6 cellular contexts compared by ENCODE assay signal in the genomic region with DNA sequence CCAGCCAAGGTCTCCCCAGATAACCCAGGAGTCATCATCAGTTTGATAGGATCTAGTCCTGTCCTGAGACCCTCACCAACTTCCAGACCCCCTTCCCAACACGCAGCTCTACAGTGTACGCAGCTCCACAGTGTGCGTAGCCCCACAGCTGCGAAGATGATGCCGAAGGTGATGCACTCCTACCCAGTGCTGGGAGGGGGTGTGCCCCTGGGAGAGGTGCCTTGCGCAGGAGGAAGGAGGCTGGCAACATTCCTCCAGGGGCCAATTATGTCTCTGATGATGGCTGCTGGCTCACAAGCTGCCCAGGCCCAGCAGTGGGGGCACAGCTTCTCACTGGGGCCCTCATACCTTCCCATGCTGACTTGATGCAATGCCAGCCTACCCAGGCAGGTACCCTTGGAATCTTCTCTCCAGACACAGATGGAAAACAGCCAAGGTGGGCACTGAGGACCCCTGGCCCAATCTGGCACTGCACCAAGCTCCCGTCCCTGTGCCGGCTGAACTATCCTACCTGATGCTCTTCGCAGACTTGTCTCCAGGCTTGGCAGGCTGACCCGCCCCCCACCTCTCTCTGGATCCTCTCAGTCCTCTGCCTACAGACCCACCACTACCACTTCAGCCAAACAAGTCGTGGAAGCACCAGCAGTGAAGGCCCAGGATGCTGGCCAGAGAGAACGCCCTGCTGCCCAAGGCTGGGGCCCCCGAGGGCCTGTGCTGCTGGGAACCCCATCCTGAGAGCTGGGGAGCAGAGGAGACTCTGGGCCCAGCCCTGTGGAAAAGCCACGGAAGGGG. TPM values are rescaled to one million over a fixed set of nuclear protein-coding genes. Genes with fewer than 3 reads are reported as not detected.
DNase-seq lines count a peak whose midpoint lies in the region; ATAC-seq and TF ChIP-seq lines count a peak whose summit lies in the region.

No MANE protein-coding gene starts in this region.

- peak overlapping the region in 3 of 7 donors; percentile 30 to 68 (median 32) for H3K27ac Mint-ChIP-seq in CD14-positive monocyte
- peak overlapping the region; percentile 82 for H3K27ac Mint-ChIP-seq in activated T-helper 1 cell treated with anti-CD3 and anti-CD28 coated beads, Interleukin-12 subunit alpha, Interleukin-12 subunit beta, Interleukin-2, Interleukin-4 antibody, amounts not matched to agents 30 ng/mL and 10 ng/mL and 1 ng/mL, durations not matched to agents 14 hours and 24 hours and 36 hours

- peaks cover 24% of the 10 kb centered on the region for H3K4me1 ChIP-seq in lower lobe of right lung

- no peak for DNase-seq in CD14-positive monocyte (ENCODE audit: low spot score)
- DNase-seq in activated T-helper 1 cell treated with anti-CD3 and anti-CD28 coated beads, Interleukin-12 subunit alpha, Interleukin-12 subunit beta, Interleukin-2, Interleukin-4 antibody, amounts not matched to agents 30 ng/mL and 10 ng/mL and 1 ng/mL, durations not matched to agents 14 hours and 24 hours and 36 hours (ENCODE audit: low spot score): no peak
- DNase-seq in lower lobe of right lung: no peak
- DNase-seq in GM10266 (ENCODE audit: extremely low spot score): no peak
- no peak for DNase-seq in LoVo (ENCODE audit: low spot score)

- peaks cover 6 to 22% of the 10 kb centered on the region in 2 donors for H3K36me3 Mint-ChIP-seq in CD14-positive monocyte
- H3K36me3 Mint-ChIP-seq in activated T-helper 1 cell treated with anti-CD3 and anti-CD28 coated beads, Interleukin-12 subunit alpha, Interleukin-12 subunit beta, Interleukin-2, Interleukin-4 antibody, amounts not matched to agents 30 ng/mL and 10 ng/mL and 1 ng/mL, durations not matched to agents 14 hours and 24 hours and 36 hours (ENCODE audit: low read depth): peaks cover 10% of the 10 kb centered on the region

- H3K9me3 Mint-ChIP-seq in CD14-positive monocyte: peaks cover 0 to 40% (median 14%) of the 10 kb centered on the region in 7 donors
- no peaks in the 10 kb centered on the region for H3K9me3 Mint-ChIP-seq in activated T-helper 1 cell treated with anti-CD3 and anti-CD28 coated beads, Interleukin-12 subunit alpha, Interleukin-12 subunit beta, Interleukin-2, Interleukin-4 antibody, amounts not matched to agents 30 ng/mL and 10 ng/mL and 1 ng/mL, durations not matched to agents 14 hours and 24 hours and 36 hours

- no peak for ATAC-seq in lower lobe of right lung
- ATAC-seq in HG03280 (IDR thresholded peaks at IDR 0.05; ENCODE audit: unreplicated experiment): no peak

- TF ChIP-seq CTCF in CD14-positive monocyte (IDR thresholded peaks at IDR 0.05): no peak
- no peak for TF ChIP-seq CTCF in lower lobe of right lung (IDR thresholded peaks at IDR 0.05)
- TF ChIP-seq CTCF in GM10266 (IDR thresholded peaks at IDR 0.05; ENCODE audit: control insufficient read depth, insufficient read depth, low read depth, missing control alignments): no peak

- peaks cover 11% of the 10 kb centered on the region for H3K4me1 Mint-ChIP-seq in CD14-positive monocyte
- H3K4me1 Mint-ChIP-seq in activated T-helper 1 cell treated with anti-CD3 and anti-CD28 coated beads, Interleukin-12 subunit alpha, Interleukin-12 subunit beta, Interleukin-2, Interleukin-4 antibody, amounts not matched to agents 30 ng/mL and 10 ng/mL and 1 ng/mL, durations not matched to agents 14 hours and 24 hours and 36 hours (ENCODE audit: low read depth): peaks cover 8% of the 10 kb centered on the region

- peak overlapping the region; percentile 65 for H3K4me3 ChIP-seq in lower lobe of right lung

- H3K36me3 ChIP-seq in lower lobe of right lung: peaks cover 38% of the 10 kb centered on the region

- intact Hi-C loops in CD14-positive monocyte (cut with micrococcal nuclease) (no loop called here), lower lobe of right lung (cut with DNase I) (no loop called here)
- intact Hi-C loops in activated T-helper 1 cell treated with anti-CD3 and anti-CD28 coated beads, Interleukin-12 subunit alpha, Interleukin-12 subunit beta, Interleukin-2, Interleukin-4 antibody, amounts not matched to agents 30 ng/mL and 10 ng/mL and 1 ng/mL, durations not matched to agents 14 hours and 24 hours and 36 hours (cut with micrococcal nuclease): no loop called here

- H3K27me3 ChIP-seq in lower lobe of right lung (ENCODE audit: low read depth): no peaks in the 10 kb centered on the region

- peak overlapping the region; percentile 80 to 90 for H3K4me3 Mint-ChIP-seq in CD14-positive monocyte
- peak overlapping the region; percentile 88 for H3K4me3 Mint-ChIP-seq in activated T-helper 1 cell treated with anti-CD3 and anti-CD28 coated beads, Interleukin-12 subunit alpha, Interleukin-12 subunit beta, Interleukin-2, Interleukin-4 antibody, amounts not matched to agents 30 ng/mL and 10 ng/mL and 1 ng/mL, durations not matched to agents 14 hours and 24 hours and 36 hours

- no peaks in the 10 kb centered on the region for H3K9me3 ChIP-seq in lower lobe of right lung

- H3K27me3 Mint-ChIP-seq in CD14-positive monocyte (ENCODE audit: low read depth in 3 of 3): peaks cover 18 to 30% (median 19%) of the 10 kb centered on the region in 3 donors
- H3K27me3 Mint-ChIP-seq in activated T-helper 1 cell treated with anti-CD3 and anti-CD28 coated beads, Interleukin-12 subunit alpha, Interleukin-12 subunit beta, Interleukin-2, Interleukin-4 antibody, amounts not matched to agents 30 ng/mL and 10 ng/mL and 1 ng/mL, durations not matched to agents 14 hours and 24 hours and 36 hours (ENCODE audit: insufficient read depth): peaks cover 2% of the 10 kb centered on the region

- peak overlapping the region; percentile 71 for H3K27ac ChIP-seq in lower lobe of right lung

RNA-seq across cellular contexts. Expression of a gene that starts 1.4 kb away (rescaled TPM):
- under 1 TPM in 1 of 2 donors, not detected in 1; 0.10 TPM for polyA plus RNA-seq in CD14-positive monocyte
- total RNA-seq in activated T-helper 1 cell treated with anti-CD3 and anti-CD28 coated beads, Interleukin-12 subunit alpha, Interleukin-12 subunit beta, Interleukin-2, Interleukin-4 antibody, amounts not matched to agents 30 ng/mL and 10 ng/mL and 1 ng/mL, durations not matched to agents 14 hours and 24 hours and 36 hours: 28.0 and 28.3 TPM in 2 replicates
- total RNA-seq in lower lobe of right lung: 13.7 TPM

RNA-seq across cellular contexts. Expression of a gene that starts 11.1 kb away (rescaled TPM):
- under 1 TPM; 0.34 to 0.67 TPM for polyA plus RNA-seq in CD14-positive monocyte
- total RNA-seq in activated T-helper 1 cell treated with anti-CD3 and anti-CD28 coated beads, Interleukin-12 subunit alpha, Interleukin-12 subunit beta, Interleukin-2, Interleukin-4 antibody, amounts not matched to agents 30 ng/mL and 10 ng/mL and 1 ng/mL, durations not matched to agents 14 hours and 24 hours and 36 hours: 29.4 and 34.9 TPM in 2 replicates
- total RNA-seq in lower lobe of right lung: 3.6 TPM

RNA-seq across cellular contexts. Expression of a gene that starts 12.1 kb away (rescaled TPM):
- polyA plus RNA-seq in CD14-positive monocyte: 10 to 100 TPM; 10.9 to 14.5 TPM
- total RNA-seq in activated T-helper 1 cell treated with anti-CD3 and anti-CD28 coated beads, Interleukin-12 subunit alpha, Interleukin-12 subunit beta, Interleukin-2, Interleukin-4 antibody, amounts not matched to agents 30 ng/mL and 10 ng/mL and 1 ng/mL, durations not matched to agents 14 hours and 24 hours and 36 hours: 48.7 and 49.3 TPM in 2 replicates
- total RNA-seq in lower lobe of right lung: 31.5 TPM

RNA-seq across cellular contexts. Expression of a gene that starts 12.6 kb away (rescaled TPM):
- 10 to 100 TPM; 34.5 to 47.7 TPM for polyA plus RNA-seq in CD14-positive monocyte
- 82.3 and 83.6 TPM in 2 replicates for total RNA-seq in activated T-helper 1 cell treated with anti-CD3 and anti-CD28 coated beads, Interleukin-12 subunit alpha, Interleukin-12 subunit beta, Interleukin-2, Interleukin-4 antibody, amounts not matched to agents 30 ng/mL and 10 ng/mL and 1 ng/mL, durations not matched to agents 14 hours and 24 hours and 36 hours
- 57.2 TPM for total RNA-seq in lower lobe of right lung
